ENCODE assay signal across 20 cellular contexts in the genomic region with DNA sequence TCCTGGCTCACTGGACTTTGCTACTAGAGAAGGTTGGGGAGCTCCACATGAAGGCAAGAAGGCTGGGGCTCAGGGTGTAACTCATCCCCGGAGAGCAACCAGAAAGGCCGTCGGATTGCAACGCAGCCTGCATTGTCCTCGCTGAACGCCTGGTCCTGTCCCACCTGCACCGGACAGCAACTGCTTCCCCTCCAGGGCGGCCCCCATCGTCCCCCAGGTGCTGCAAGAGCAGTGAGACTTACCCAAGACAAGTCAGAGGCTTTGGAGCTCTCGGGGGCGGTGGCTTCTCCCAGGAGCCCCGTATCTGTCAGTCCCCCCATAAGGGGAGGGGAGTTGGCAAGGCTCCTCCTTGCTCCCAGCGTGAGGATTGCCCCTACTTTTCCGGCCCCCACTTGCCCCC. TPM values are rescaled to one million over a fixed set of nuclear protein-coding genes. Genes with fewer than 3 reads are reported as not detected.
DNase-seq lines count a peak whose midpoint lies in the region; ATAC-seq, FAIRE-seq and TF ChIP-seq lines count a peak whose summit lies in the region.
"Had no signal": no experiment of that assay in that cellular context is flagged by ENCODE, and none has a peak within 500 bp of the region (broad histone marks: within the 10 kb centered on the region; RNA-seq: fewer than 3 reads in every experiment).

No MANE protein-coding gene starts in this region.

- H3K4ac ChIP-seq in H1 (replicated peaks; ENCODE audit: insufficient read length, low read depth, low read length), result no peak overlapping the region

- no peak overlapping the region for H2AK5ac ChIP-seq in H1 (ENCODE audit: low read depth, low read length)

- H3K18ac ChIP-seq in H1 (ENCODE audit: extremely low read depth, low read length), result no peak overlapping the region

- no peak overlapping the region for H3K14ac ChIP-seq in H1 (ENCODE audit: insufficient read length)

- no peak overlapping the region for H3K27ac Mint-ChIP-seq in T-helper 17 cell
- H3K27ac Mint-ChIP-seq in activated naive CD4-positive, alpha-beta T cell treated with anti-CD3 and anti-CD28 coated beads, Interleukin-2, amount 10 ng/mL, durations not matched to agents 7 days and 5 days, result no peak overlapping the region

- no peak overlapping the region for H2BK15ac ChIP-seq in H1 (ENCODE audit: low read length)

- H3K23me2 ChIP-seq in H1 (ENCODE audit: low read depth, low read length), result no peaks in the 10 kb centered on the region

- intact Hi-C loops in PC-3 (cut with micrococcal nuclease), result no loop called here

- no peak for FAIRE-seq in H1 (lab: Jason Lieb, UNC)
- FAIRE-seq: A204.1 had no signal

- no peak overlapping the region; a peak in 1 of 20 replicates for H3K4me3 ChIP-seq in BLaER1 treated with 17β-estradiol and CSF1 and Interleukin-3, amounts not matched to agents 10 nM and 100 nM
- no peak overlapping the region for H3K4me3 ChIP-seq in H1 (ENCODE audit: extremely low read depth in 1 of 4, insufficient read depth in 2 of 4, low read depth in 3 of 4, low read length in 4 of 4)
- no peak overlapping the region for H3K4me3 ChIP-seq in parathyroid adenoma (ENCODE audit: low read depth, low read length)
- H3K4me3 ChIP-seq in PC-3 (ENCODE audit: low read length), result no peak overlapping the region

- TF ChIP-seq POLR2A in H1 (IDR thresholded peaks at IDR 0.05; ENCODE audit: control extremely low read depth in 1 of 2, low read depth in 2 of 2, low read length in 2 of 2), result no peak

- no peak for DNase-seq in T-helper 17 cell
- DNase-seq in H1 (ENCODE audit: low read depth in 1 of 2, low spot score in 2 of 2), result no peak
- DNase-seq in islet precursor cell, result no peak
- no peak for DNase-seq in PC-3
- DNase-seq in activated naive CD4-positive, alpha-beta T cell treated with anti-CD3 and anti-CD28 coated beads, Interleukin-2, amount 10 ng/mL, durations not matched to agents 7 days and 5 days, result no peak
- no peak for DNase-seq in NCI-H510A treated with DMSO at 0.1 percent for 48 hours (lab: John Stamatoyannopoulos, UW)
- DNase-seq: BE2C, DMS153, GF-D8, GOT3, MM.1S, NCI-H1105, NCI-H2081, NCI-H2171 treated with DMSO at 0.1 percent for 48 hours, NCI-H446 treated with DMSO at 0.1 percent for 48 hours, SHP77 had no signal

- POLR2A ChIA-PET in H1 (lab: Charles Lee; ENCODE audit: partially characterized antibody), result interaction anchor here (1.2 to 1.8 kb wide), 2 partner anchors 14 to 16 kb away, joined by 3 to 7 read pairs; no protein-coding TSS in a partner anchor
- POLR2A ChIA-PET in PC-3 (lab: Charles Lee; ENCODE audit: unreplicated experiment), result no interaction called here

- H3F3A ChIP-seq in PC-3 (ENCODE audit: low read length, unreplicated experiment), result no peaks in the 10 kb centered on the region

- H3K79me2 ChIP-seq in H1 (ENCODE audit: control insufficient read depth in 1 of 2, insufficient read depth in 2 of 2, low read length in 2 of 2) (no peaks in the 10 kb centered on the region), parathyroid adenoma (peaks cover 2% of the 10 kb centered on the region), PC-3 (ENCODE audit: low read length) (no peaks in the 10 kb centered on the region)

- 91% methylated on average over 10 of the region's 14 CpGs; no CpG with 5 or more reads in 1 of the 2 experiments for WGBS in H1 (ENCODE audit: extremely low coverage in 1 of 2, insufficient coverage in 1 of 2, insufficient read length in 1 of 2, insufficient replicate concordance in 2 of 2, low coverage in 1 of 2, low lambda C conversion rate in 2 of 2, missing lambda C conversion rate in 1 of 2), 2 experiments

- peaks cover 8% of the 10 kb centered on the region for H3K4me1 Mint-ChIP-seq in T-helper 17 cell
- H3K4me1 Mint-ChIP-seq in activated naive CD4-positive, alpha-beta T cell treated with anti-CD3 and anti-CD28 coated beads, Interleukin-2, amount 10 ng/mL, durations not matched to agents 7 days and 5 days, result no peaks in the 10 kb centered on the region

- H3K36me3 Mint-ChIP-seq in T-helper 17 cell (ENCODE audit: low read depth), result peaks cover 2% of the 10 kb centered on the region
- no peaks in the 10 kb centered on the region for H3K36me3 Mint-ChIP-seq in activated naive CD4-positive, alpha-beta T cell treated with anti-CD3 and anti-CD28 coated beads, Interleukin-2, amount 10 ng/mL, durations not matched to agents 7 days and 5 days

- peaks cover 46 to 88% (median 76%) of the 10 kb centered on the region in 11 experiments; a peak in 21 of 22 replicates for H4K20me1 ChIP-seq in BLaER1 treated with 17β-estradiol and CSF1 and Interleukin-3, amounts not matched to agents 10 nM and 100 nM
- H4K20me1 ChIP-seq in H1 (replicated peaks in 1 of 2; ENCODE audit: control insufficient read depth in 1 of 2, insufficient read depth in 2 of 2, low read length in 2 of 2) (peaks cover 0 to 2% of the 10 kb centered on the region in 2 experiments), PC-3 (ENCODE audit: low read length) (no peaks in the 10 kb centered on the region)

- no peaks in the 10 kb centered on the region for H3K79me1 ChIP-seq in H1 (ENCODE audit: low read depth, low read length)

- H3K56ac ChIP-seq in H1 (replicated peaks; ENCODE audit: insufficient read length, low read depth, low read length), result no peak overlapping the region

- peaks cover 0 to 7% (median 2%) of the 10 kb centered on the region in 11 experiments; a peak in 11 of 22 replicates for H3K9me3 ChIP-seq in BLaER1 treated with 17β-estradiol and CSF1 and Interleukin-3, amounts not matched to agents 10 nM and 100 nM (replicated peaks in 1 of 11)
- H3K9me3 ChIP-seq in T-helper 17 cell (ENCODE audit: control insufficient read depth, low read length, poor library complexity, severe bottlenecking), result no peaks in the 10 kb centered on the region
- peaks cover 0 to 2% of the 10 kb centered on the region in 2 experiments; a peak in 1 of 4 replicates for H3K9me3 ChIP-seq in H1 (ENCODE audit: insufficient read depth in 2 of 2, low read depth in 1 of 2, low read length in 1 of 2)
- no peaks in the 10 kb centered on the region for H3K9me3 ChIP-seq in parathyroid adenoma (ENCODE audit: control insufficient read depth, low read length)
- no peaks in the 10 kb centered on the region for H3K9me3 ChIP-seq in PC-3 (ENCODE audit: low read length)
- H3K9me3 ChIP-seq: BE2C had no signal

- ATAC-seq in T-helper 17 cell, result no peak
- ATAC-seq in PC-3, result no peak

- TF ChIP-seq EP300 in H1 (IDR thresholded peaks at IDR 0.05; ENCODE audit: borderline replicate concordance in 1 of 2, low read depth in 2 of 2, low read length in 2 of 2), result no peak

- no peak overlapping the region for H4K91ac ChIP-seq in H1 (replicated peaks; ENCODE audit: insufficient read length, low read length)

- H3K4me2 ChIP-seq in BLaER1 treated with 17β-estradiol and CSF1 and Interleukin-3, amounts not matched to agents 10 nM and 100 nM, result peak overlapping the region in 6 of 11 experiments; percentile 21 to 99 (median 92); a peak in 10 of 22 replicates
- H3K4me2 ChIP-seq in H1 (ENCODE audit: insufficient read depth in 1 of 2, low read depth in 2 of 2, low read length in 2 of 2), result no peak overlapping the region
- H3K4me2 ChIP-seq in parathyroid adenoma (ENCODE audit: low read length), result peak overlapping the region; percentile 85
- H3K4me2 ChIP-seq in PC-3 (ENCODE audit: low read length), result no peak overlapping the region

- peak overlapping the region; percentile 9 for H3K4me3 Mint-ChIP-seq in T-helper 17 cell
- no peak overlapping the region for H3K4me3 Mint-ChIP-seq in activated naive CD4-positive, alpha-beta T cell treated with anti-CD3 and anti-CD28 coated beads, Interleukin-2, amount 10 ng/mL, durations not matched to agents 7 days and 5 days
- H3K4me3 Mint-ChIP-seq: CD4-positive, alpha-beta memory T cell had no signal

- H3K9ac ChIP-seq in BLaER1 treated with 17β-estradiol and CSF1 and Interleukin-3, amounts not matched to agents 10 nM and 100 nM, result peak overlapping the region in 2 of 11 experiments; percentile 80; a peak in 2 of 22 replicates
- H3K9ac ChIP-seq in H1 (replicated peaks in 1 of 4; ENCODE audit: extremely low read depth in 1 of 4, low read depth in 3 of 4, low read length in 3 of 4), result no peak overlapping the region
- no peak overlapping the region for H3K9ac ChIP-seq in parathyroid adenoma
- H3K9ac ChIP-seq in PC-3 (ENCODE audit: low read length), result no peak overlapping the region

- TF ChIP-seq CTCF in H1 (IDR thresholded peaks at IDR 0.05; ENCODE audit: control extremely low read depth in 1 of 3, insufficient read depth in 1 of 3, low read depth in 1 of 3, low read length in 3 of 3) (no peak), parathyroid adenoma (IDR thresholded peaks at IDR 0.05) (no peak), PC-3 (conservative IDR thresholded peaks at IDR 0.05; ENCODE audit: low read depth, low read length) (no peak)

- H3K23ac ChIP-seq in H1 (ENCODE audit: insufficient read length), result no peak overlapping the region

- TF ChIP-seq RAD21 in H1 (IDR thresholded peaks at IDR 0.05 in 1 of 2, conservative IDR thresholded peaks at IDR 0.05 in 1 of 2; ENCODE audit: low read depth in 2 of 2, low read length in 2 of 2), result no peak

- no peaks in the 10 kb centered on the region for H3K9me3 Mint-ChIP-seq in activated naive CD4-positive, alpha-beta T cell treated with anti-CD3 and anti-CD28 coated beads, Interleukin-2, amount 10 ng/mL, durations not matched to agents 7 days and 5 days
- H3K9me3 Mint-ChIP-seq: CD4-positive, alpha-beta memory T cell had no signal

- no peak overlapping the region; a peak in 1 of 22 replicates for H3K27ac ChIP-seq in BLaER1 treated with 17β-estradiol and CSF1 and Interleukin-3, amounts not matched to agents 10 nM and 100 nM
- H3K27ac ChIP-seq in H1 (ENCODE audit: low read depth, low read length), result no peak overlapping the region
- no peak overlapping the region for H3K27ac ChIP-seq in parathyroid adenoma
- no peak overlapping the region for H3K27ac ChIP-seq in PC-3 (ENCODE audit: low read length)

- peak overlapping the region; percentile 39 for H4K8ac ChIP-seq in H1 (ENCODE audit: extremely low read depth, insufficient read depth, low read length)

- peaks cover 31 to 79% (median 62%) of the 10 kb centered on the region in 11 experiments for H3K27me3 ChIP-seq in BLaER1 treated with 17β-estradiol and CSF1 and Interleukin-3, amounts not matched to agents 10 nM and 100 nM
- H3K27me3 ChIP-seq in H1 (replicated peaks in 1 of 4; ENCODE audit: control insufficient read depth in 3 of 4, extremely low read depth in 1 of 4, insufficient read depth in 3 of 4, low read length in 3 of 4) (no peaks in the 10 kb centered on the region), parathyroid adenoma (ENCODE audit: control insufficient read depth, insufficient read depth, low read length) (no peaks in the 10 kb centered on the region), PC-3 (ENCODE audit: low read length) (peaks cover 9% of the 10 kb centered on the region)

- no peak overlapping the region for H2BK20ac ChIP-seq in H1 (ENCODE audit: low read length)

- H2AFZ ChIP-seq in H1 (ENCODE audit: low read length) (no peak overlapping the region), parathyroid adenoma (no peak overlapping the region), PC-3 (ENCODE audit: low read length) (no peak overlapping the region)

- no TSS peak for BruUV-seq in PC-3 (replicated peaks; lab: Mats Ljungman, UMichigan)

- H2BK120ac ChIP-seq in H1 (replicated peaks; ENCODE audit: low read depth, low read length), result no peak overlapping the region

- H4K5ac ChIP-seq in H1 (ENCODE audit: insufficient read length, low read depth, low read length), result no peak overlapping the region

- peaks cover 10% of the 10 kb centered on the region for H3K27me3 Mint-ChIP-seq in T-helper 17 cell
- peaks cover 51% of the 10 kb centered on the region for H3K27me3 Mint-ChIP-seq in activated naive CD4-positive, alpha-beta T cell treated with anti-CD3 and anti-CD28 coated beads, Interleukin-2, amount 10 ng/mL, durations not matched to agents 7 days and 5 days

- CTCF ChIA-PET in H1 (lab: Charles Lee; ENCODE audit: partially characterized antibody) (interaction anchor here (0.7 to 2.6 kb wide), 4 partner anchors 10 to 323 kb away, joined by 3 to 8 read pairs (median 4); no protein-coding TSS in a partner anchor), PC-3 (lab: Charles Lee) (no interaction called here)
- CTCF ChIA-PET in activated naive CD4-positive, alpha-beta T cell treated with anti-CD3 and anti-CD28 coated beads, Interleukin-2, amount 10 ng/mL, durations not matched to agents 7 days and 5 days (lab: Charles Lee), result no interaction called here

- no peaks in the 10 kb centered on the region for H3K9me2 ChIP-seq in PC-3 (replicated peaks; ENCODE audit: low read length)

- peaks cover 47 to 78% (median 55%) of the 10 kb centered on the region in 10 experiments for H3K4me1 ChIP-seq in BLaER1 treated with 17β-estradiol and CSF1 and Interleukin-3, amounts not matched to agents 10 nM and 100 nM
- H3K4me1 ChIP-seq in H1 (replicated peaks in 1 of 4; ENCODE audit: control insufficient read depth in 3 of 4, insufficient read depth in 4 of 4, low read length in 3 of 4) (peaks cover 0 to 28% (median 6%) of the 10 kb centered on the region in 4 experiments; a peak in 4 of 7 replicates), parathyroid adenoma (peaks cover 46% of the 10 kb centered on the region), PC-3 (ENCODE audit: insufficient read depth, low read length) (peaks cover 9% of the 10 kb centered on the region; the same call in 1 of the 2 replicates)
- H3K4me1 ChIP-seq: BE2C had no signal

- no peak overlapping the region for H2BK12ac ChIP-seq in H1 (ENCODE audit: low read depth, low read length)

- H3K36me3 ChIP-seq in BLaER1 treated with 17β-estradiol and CSF1 and Interleukin-3, amounts not matched to agents 10 nM and 100 nM, result peaks cover 7 to 44% (median 32%) of the 10 kb centered on the region in 11 experiments; a peak in 17 of 22 replicates
- H3K36me3 ChIP-seq in H1 (ENCODE audit: control insufficient read depth in 2 of 4, insufficient read depth in 4 of 4, low read length in 3 of 4) (peaks cover 3 to 18% (median 6%) of the 10 kb centered on the region in 4 experiments; a peak in 4 of 8 replicates), parathyroid adenoma (ENCODE audit: control insufficient read depth, insufficient read depth, low read length) (peaks cover 2% of the 10 kb centered on the region), PC-3 (ENCODE audit: low read depth, low read length) (no peaks in the 10 kb centered on the region)
- H3K36me3 ChIP-seq: BE2C had no signal

- H2BK5ac ChIP-seq in H1 (ENCODE audit: low read depth, low read length), result no peak overlapping the region

RNA-seq across cellular contexts. Expression of a gene that starts 18.4 kb away (rescaled TPM):
- total RNA-seq in T-helper 17 cell (10 to 100 TPM; 24.0 to 26.2 TPM), PC-3 (2014; rRNA removed) (30.6 and 38.5 TPM in 2 replicates)
- total RNA-seq in H1 (2021; fragmentation: NEBNext Ultra II Directional; extraction: Animal tissue kit (Norgen Biotek cat#: 25700)), result 13.9 and 14.2 TPM in 2 replicates
- 13.9 and 26.0 TPM in 2 replicates for polyA plus RNA-seq in H1 (2011; rRNA removed)
- 16.2 TPM for polyA plus RNA-seq in H1 (2011; cell fraction: cytosol; rRNA removed)
- 27.6 TPM for polyA plus RNA-seq in H1 (2011; cell fraction: nucleus; rRNA removed)
- 5.7 to 17.3 TPM (median 16.0 TPM) in 4 replicates for polyA plus RNA-seq in H1 (2012, experiment 1 of 2)
- 8.4 TPM for polyA plus RNA-seq in H1 (2012, experiment 2 of 2)
- 10.6 TPM for polyA plus RNA-seq in H1 (2013, experiment 1 of 2)
- polyA plus RNA-seq in H1 (2013, experiment 2 of 2), result 10.9 TPM
- 5.7 and 6.2 TPM in 2 replicates for polyA minus RNA-seq in H1 (2011; rRNA and poly(A)+ RNA removed)
- 16.7 TPM for polyA minus RNA-seq in H1 (2011; cell fraction: cytosol; rRNA and poly(A)+ RNA removed)
- polyA minus RNA-seq in H1 (2011; cell fraction: nucleus; rRNA and poly(A)+ RNA removed), result 12.1 TPM

Comparison
In these comparisons a context has a peak if more than half of its experiments do, and no peak if none do; other contexts are left out.
1. H3K4me2 ChIP-seq: peak in BLaER1 treated with 17β-estradiol and CSF1 and Interleukin-3, amounts not matched to agents 10 nM and 100 nM (6 of 11) and parathyroid adenoma (single experiment); none in H1 (0 of 2) and PC-3 (single experiment).